8 cellular contexts compared by ENCODE assay signal in the genomic region with DNA sequence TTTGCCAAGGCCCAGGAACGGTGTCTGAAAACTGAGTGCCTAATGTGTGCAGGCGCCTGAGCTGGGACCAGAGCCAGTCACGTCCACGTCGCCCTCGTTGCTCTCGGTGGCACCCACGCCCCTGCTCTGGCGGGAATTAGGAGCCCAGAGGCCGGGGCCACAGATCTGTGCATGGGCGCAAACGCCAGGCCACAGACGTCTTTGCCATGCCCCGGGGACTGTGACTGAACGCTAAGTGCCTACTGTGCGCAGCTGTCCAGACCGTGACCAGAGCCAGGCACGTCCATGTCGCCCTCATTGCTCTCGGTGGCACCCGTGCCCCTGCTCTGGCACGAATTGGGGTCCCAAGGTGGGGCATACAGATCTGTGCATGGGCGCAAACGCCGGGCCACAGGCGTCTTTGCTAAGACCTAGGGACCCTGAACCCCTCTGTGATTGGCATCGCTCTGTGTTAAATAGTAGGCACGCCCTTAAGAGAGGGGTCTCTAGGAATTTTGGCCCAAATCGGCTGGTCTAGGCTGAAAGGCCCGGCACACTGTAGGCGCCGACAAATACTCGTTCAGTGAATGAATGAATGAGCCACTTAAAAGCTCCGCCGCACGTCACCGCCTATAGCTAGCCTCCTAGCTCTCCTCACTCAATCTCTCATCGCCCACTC. TPM values are rescaled to one million over a fixed set of nuclear protein-coding genes. Genes with fewer than 3 reads are reported as not detected.
DNase-seq lines count a peak whose midpoint lies in the region; ATAC-seq and TF ChIP-seq lines count a peak whose summit lies in the region.

No MANE protein-coding gene starts in this region.

- peaks cover 10% of the 10 kb centered on the region for H3K27me3 Mint-ChIP-seq in glutamatergic neuron (ENCODE audit: unreplicated experiment)

- peak overlapping the region; percentile 83 to 94 (median 83) for H3K9ac ChIP-seq in skeletal muscle tissue (ENCODE audit: low read depth in 1 of 3, low read length in 3 of 3)

- peak overlapping the region; percentile 97 for H3K27ac ChIP-seq in skeletal muscle tissue (ENCODE audit: low read depth, low read length)

- no peaks in the 10 kb centered on the region for H3K36me3 ChIP-seq in H7 (replicated peaks; ENCODE audit: control insufficient read depth, insufficient read depth, low read length)
- H3K36me3 ChIP-seq in skeletal muscle tissue (ENCODE audit: control insufficient read depth in 3 of 3, insufficient read depth in 3 of 3, low read length in 3 of 3) = no peaks in the 10 kb centered on the region

- no peaks in the 10 kb centered on the region for H3K27me3 ChIP-seq in H7 (ENCODE audit: control insufficient read depth, insufficient read depth, low read length)
- H3K27me3 ChIP-seq in skeletal muscle tissue (ENCODE audit: control insufficient read depth in 3 of 3, insufficient read depth in 3 of 3, low read length in 3 of 3) = no peaks in the 10 kb centered on the region

- peak overlapping the region; percentile 92 for H3K27ac Mint-ChIP-seq in glutamatergic neuron (ENCODE audit: unreplicated experiment)

- H3K4me1 Mint-ChIP-seq in glutamatergic neuron (ENCODE audit: low read depth, unreplicated experiment) = peaks cover 8% of the 10 kb centered on the region

- H3K4me1 ChIP-seq in skeletal muscle tissue (ENCODE audit: control insufficient read depth in 3 of 3, insufficient read depth in 3 of 3, low read length in 3 of 3) = peaks cover 42 to 57% (median 57%) of the 10 kb centered on the region in 3 donors

- DNase-seq in H7 (no peak), glutamatergic neuron (no peak), cortex of kidney (lab: John Stamatoyannopoulos, UW) (no peak)
- DNase-seq in activated CD4-positive, alpha-beta T cell treated with anti-CD3 and anti-CD28 coated beads for 48 hours = peak; percentile 27

- no peak for TF ChIP-seq CTCF in glutamatergic neuron (IDR thresholded peaks at IDR 0.05; ENCODE audit: partially characterized antibody, unreplicated experiment)

- H3K9me3 ChIP-seq in skeletal muscle tissue (ENCODE audit: control insufficient read depth in 3 of 3, low read length in 3 of 3) = no peaks in the 10 kb centered on the region

- H3K4me3 Mint-ChIP-seq in glutamatergic neuron (ENCODE audit: unreplicated experiment) = peak overlapping the region; percentile 80

- ATAC-seq in GM18505 (IDR thresholded peaks at IDR 0.05; ENCODE audit: unreplicated experiment) (no peak), GM21367 (IDR thresholded peaks at IDR 0.05; ENCODE audit: unreplicated experiment) (no peak), GM18861 (IDR thresholded peaks at IDR 0.05; ENCODE audit: unreplicated experiment) (no peak)

- H3K9me3 Mint-ChIP-seq in glutamatergic neuron (ENCODE audit: unreplicated experiment) = peaks cover 5% of the 10 kb centered on the region

- TF ChIP-seq POLR2A in GM18505 (IDR thresholded peaks at IDR 0.05; ENCODE audit: borderline replicate concordance, extremely low read depth, insufficient read depth, insufficient read length) = no peak

- no peaks in the 10 kb centered on the region for H3K36me3 Mint-ChIP-seq in glutamatergic neuron (ENCODE audit: unreplicated experiment)

- H3K4me3 ChIP-seq in H7 (ENCODE audit: insufficient read depth, low read depth, low read length) (peak overlapping the region; percentile 89), skeletal muscle tissue (ENCODE audit: low read length in 3 of 3) (peak overlapping the region; percentile 75 to 94 (median 85))

RNA-seq across cellular contexts. Expression of gene UBALD1, which starts 0.8 kb away (rescaled TPM):
- total RNA-seq in H7 (2014; rRNA removed; shearing (Covaris generic)) = 21.4 and 26.8 TPM in 2 replicates
- total RNA-seq in glutamatergic neuron (ENCODE audit: unreplicated experiment) (54.6 TPM), skeletal muscle tissue (1.0 TPM)

RNA-seq across cellular contexts. Expression of gene MGRN1, which starts 9.1 kb away (rescaled TPM):
- 35.6 and 42.8 TPM in 2 replicates for total RNA-seq in H7 (2014; rRNA removed; shearing (Covaris generic))
- total RNA-seq in glutamatergic neuron (ENCODE audit: unreplicated experiment) (150 TPM), skeletal muscle tissue (16.2 TPM)

RNA-seq across cellular contexts. Expression of gene C16orf96, which starts 59.4 kb away (rescaled TPM):
- total RNA-seq in H7 (2014; rRNA removed; shearing (Covaris generic)) = 0.38 and 0.41 TPM in 2 replicates
- 0.83 TPM for total RNA-seq in glutamatergic neuron (ENCODE audit: unreplicated experiment)
- total RNA-seq in skeletal muscle tissue = 0.52 TPM

Comparison
In these comparisons a context has a peak if more than half of its experiments do, and no peak if none do; other contexts are left out.
1. RNA of gene UBALD1, which starts 0.8 kb away (total RNA-seq): 54.6 TPM in glutamatergic neuron (single experiment) and 21.4 to 26.8 TPM in H7; 1.0 TPM in skeletal muscle tissue (single experiment); every median in the first group is over 10 times any median in the second.